19 cellular contexts compared by ENCODE assay signal in genomic region chr3:41222012-41222411, GRCh38. TPM values are rescaled to one million over a fixed set of nuclear protein-coding genes. Genes with fewer than 3 reads are reported as not detected.
DNase-seq lines count a peak whose midpoint lies in the region; ATAC-seq, FAIRE-seq and TF ChIP-seq lines count a peak whose summit lies in the region.
"Had no signal": no experiment of that assay in that cellular context is flagged by ENCODE, and none has a peak within 500 bp of the region (broad histone marks: within the 10 kb centered on the region; RNA-seq: fewer than 3 reads in every experiment).

No MANE protein-coding gene starts in this region.

- no peak overlapping the region for H2AFZ ChIP-seq in H9 (ENCODE audit: low read length)
- H2AFZ ChIP-seq in H1 (ENCODE audit: low read length): no peak overlapping the region

- peaks cover under 1% of the 10 kb centered on the region; the same call in 1 of the 2 replicates for H3K4me1 ChIP-seq in H9 (ENCODE audit: insufficient read depth, low read length)
- peaks cover 0 to 6% (median 0%) of the 10 kb centered on the region in 4 experiments; a peak in 4 of 7 replicates for H3K4me1 ChIP-seq in H1 (replicated peaks in 1 of 4; ENCODE audit: control insufficient read depth in 3 of 4, insufficient read depth in 4 of 4, low read length in 3 of 4)
- peaks cover 46 to 63% of the 10 kb centered on the region in 2 experiments for H3K4me1 ChIP-seq in neutrophil (ENCODE audit: control insufficient read depth in 1 of 2, insufficient read depth in 1 of 2, low read depth in 1 of 2, low read length in 1 of 2)

- ATAC-seq in activated CD8-positive, alpha-beta T cell treated with anti-CD3 and anti-CD28 coated beads for 36 hours: no peak
- no peak for ATAC-seq in activated CD8-positive, alpha-beta T cell treated with anti-CD3 and anti-CD28 coated beads, Interleukin-2, amount 10 ng/mL, durations not matched to agents 7 days and 5 days

- H3K79me1 ChIP-seq in H9 (ENCODE audit: insufficient read depth, low read depth, low read length, poor library complexity, severe bottlenecking) (peaks cover 8% of the 10 kb centered on the region), H1 (ENCODE audit: low read depth, low read length) (peaks cover 4% of the 10 kb centered on the region; the same call in 1 of the 2 replicates)

- H3K23me2 ChIP-seq in H9 (ENCODE audit: insufficient read length, low read depth, low read length, poor library complexity, severe bottlenecking) (no peaks in the 10 kb centered on the region), H1 (ENCODE audit: low read depth, low read length) (no peaks in the 10 kb centered on the region)

- H3K4ac ChIP-seq in H9 (ENCODE audit: low read depth, low read length) (no peak overlapping the region), H1 (replicated peaks; ENCODE audit: insufficient read length, low read depth, low read length) (no peak overlapping the region)

- H3K36me3 ChIP-seq in H1 (ENCODE audit: control insufficient read depth in 2 of 4, insufficient read depth in 4 of 4, low read length in 3 of 4) (peaks cover 16 to 40% (median 29%) of the 10 kb centered on the region in 4 experiments), neutrophil (peaks cover 33% of the 10 kb centered on the region)
- H3K36me3 ChIP-seq: uterus had no signal

- H2BK12ac ChIP-seq in H9 (ENCODE audit: insufficient read length, low read depth, low read length) (no peak overlapping the region), H1 (ENCODE audit: low read depth, low read length) (no peak overlapping the region)

- no peaks in the 10 kb centered on the region for H3K9me3 ChIP-seq in H9 (ENCODE audit: control insufficient read depth, low read depth, low read length)
- H3K9me3 ChIP-seq in H1 (ENCODE audit: insufficient read depth in 2 of 2, low read depth in 1 of 2, low read length in 1 of 2): no peaks in the 10 kb centered on the region
- peaks cover 3% of the 10 kb centered on the region for H3K9me3 ChIP-seq in neutrophil
- H3K9me3 ChIP-seq: uterus had no signal

- H4K8ac ChIP-seq in H9 (replicated peaks; ENCODE audit: insufficient read length, low read depth, low read length): no peak overlapping the region
- H4K8ac ChIP-seq in H1 (ENCODE audit: extremely low read depth, insufficient read depth, low read length): no peak overlapping the region

- H3K27ac Mint-ChIP-seq in activated CD8-positive, alpha-beta T cell treated with anti-CD3 and anti-CD28 coated beads for 36 hours: peak overlapping the region; percentile 35
- no peak overlapping the region for H3K27ac Mint-ChIP-seq in activated CD8-positive, alpha-beta T cell treated with anti-CD3 and anti-CD28 coated beads, Interleukin-2, amount 10 ng/mL, durations not matched to agents 7 days and 5 days
- H3K27ac Mint-ChIP-seq in H9: peak overlapping the region in 2 of 3 experiments; percentile 44 to 45; a peak in 3 of 7 replicates

- no peak for TF ChIP-seq CTCF in activated CD8-positive, alpha-beta T cell treated with anti-CD3 and anti-CD28 coated beads for 36 hours (IDR thresholded peaks at IDR 0.05)
- no peak for TF ChIP-seq CTCF in H9 (conservative IDR thresholded peaks at IDR 0.05)
- TF ChIP-seq CTCF in H1 (IDR thresholded peaks at IDR 0.05; ENCODE audit: control extremely low read depth in 1 of 3, insufficient read depth in 1 of 3, low read depth in 1 of 3, low read length in 3 of 3): no peak
- no peak for TF ChIP-seq CTCF in neutrophil (IDR thresholded peaks at IDR 0.05)

- H3K4me2 ChIP-seq in H9 (ENCODE audit: insufficient read depth, insufficient read length, low read length): no peak overlapping the region
- no peak overlapping the region for H3K4me2 ChIP-seq in H1 (ENCODE audit: insufficient read depth in 1 of 2, low read depth in 2 of 2, low read length in 2 of 2)

- H4K20me1 ChIP-seq in H9 (ENCODE audit: control insufficient read depth, insufficient read depth, insufficient read length) (no peaks in the 10 kb centered on the region), H1 (replicated peaks in 1 of 2; ENCODE audit: control insufficient read depth in 1 of 2, insufficient read depth in 2 of 2, low read length in 2 of 2) (peaks cover 20 to 32% of the 10 kb centered on the region in 2 experiments)

- no peak overlapping the region for H3K23ac ChIP-seq in H9 (ENCODE audit: insufficient read length, low read depth, low read length)
- H3K23ac ChIP-seq in H1 (ENCODE audit: insufficient read length): no peak overlapping the region

- H2BK5ac ChIP-seq in H9 (ENCODE audit: insufficient read length, low read length): no peak overlapping the region
- no peak overlapping the region for H2BK5ac ChIP-seq in H1 (ENCODE audit: low read depth, low read length)

- TF ChIP-seq POLR2A in H1 (IDR thresholded peaks at IDR 0.05; ENCODE audit: control extremely low read depth in 1 of 2, low read depth in 2 of 2, low read length in 2 of 2): no peak

- H4K5ac ChIP-seq in H9 (ENCODE audit: insufficient read length, low read depth, low read length): no peak overlapping the region
- H4K5ac ChIP-seq in H1 (ENCODE audit: insufficient read length, low read depth, low read length): no peak overlapping the region

- H3K4me3 Mint-ChIP-seq in activated CD8-positive, alpha-beta T cell treated with anti-CD3 and anti-CD28 coated beads for 36 hours: no peak overlapping the region
- H3K4me3 Mint-ChIP-seq in activated CD8-positive, alpha-beta T cell treated with anti-CD3 and anti-CD28 coated beads, Interleukin-2, amount 10 ng/mL, durations not matched to agents 7 days and 5 days: no peak overlapping the region
- H3K4me3 Mint-ChIP-seq in H9: no peak overlapping the region
- H3K4me3 Mint-ChIP-seq: nephron progenitor cell had no signal

- no peak overlapping the region for H4K91ac ChIP-seq in H9 (ENCODE audit: insufficient read length, low read depth, low read length)
- H4K91ac ChIP-seq in H1 (replicated peaks; ENCODE audit: insufficient read length, low read length): no peak overlapping the region

- no peak overlapping the region for H3K9ac ChIP-seq in H9 (ENCODE audit: extremely low read depth, insufficient read length, low read length)
- no peak overlapping the region for H3K9ac ChIP-seq in H1 (replicated peaks in 1 of 4; ENCODE audit: extremely low read depth in 1 of 4, low read depth in 3 of 4, low read length in 3 of 4)

- H3K79me2 ChIP-seq in H9 (ENCODE audit: insufficient read depth, low read length): peaks cover 31% of the 10 kb centered on the region; the same call in 1 of the 2 replicates
- peaks cover 9 to 100% of the 10 kb centered on the region in 2 experiments for H3K79me2 ChIP-seq in H1 (ENCODE audit: control insufficient read depth in 1 of 2, insufficient read depth in 2 of 2, low read length in 2 of 2)

- no peak overlapping the region for H3K14ac ChIP-seq in H9 (ENCODE audit: insufficient read depth, low read length)
- H3K14ac ChIP-seq in H1 (ENCODE audit: insufficient read length): no peak overlapping the region

- intact Hi-C loops in activated CD8-positive, alpha-beta T cell treated with anti-CD3 and anti-CD28 coated beads for 36 hours (cut with micrococcal nuclease): no loop called here

- TF ChIP-seq RAD21 in H1 (IDR thresholded peaks at IDR 0.05 in 1 of 2, conservative IDR thresholded peaks at IDR 0.05 in 1 of 2; ENCODE audit: low read depth in 2 of 2, low read length in 2 of 2): no peak

- FAIRE-seq in H1 (lab: Jason Lieb, UNC): no peak
- FAIRE-seq: A204.1, endothelial cell of umbilical vein, frontal cortex, GM18507, RCC 7860 had no signal

- no peak overlapping the region for H2BK120ac ChIP-seq in H9 (ENCODE audit: low read depth, low read length, poor library complexity, severe bottlenecking)
- no peak overlapping the region for H2BK120ac ChIP-seq in H1 (replicated peaks; ENCODE audit: low read depth, low read length)

- DNase-seq in activated CD8-positive, alpha-beta T cell treated with anti-CD3 and anti-CD28 coated beads for 36 hours: no peak
- DNase-seq in activated CD8-positive, alpha-beta T cell treated with anti-CD3 and anti-CD28 coated beads, Interleukin-2, amount 10 ng/mL, durations not matched to agents 7 days and 5 days: no peak
- no peak for DNase-seq in H9
- no peak for DNase-seq in H1 (ENCODE audit: low read depth in 1 of 2, low spot score in 2 of 2)
- no peak for DNase-seq in RPMI8226
- DNase-seq in CD1c-positive myeloid dendritic cell (ENCODE audit: extremely low spot score): no peak
- no peak for DNase-seq in NCI-H2107 treated with DMSO at 0.1 percent for 48 hours (lab: John Stamatoyannopoulos, UW; ENCODE audit: unreplicated experiment)
- DNase-seq: amniotic stem cell; HCEC 1CT; NCI-H2171 treated with DMSO at 0.1 percent for 48 hours; nephron progenitor cell; stimulated activated CD4-positive, alpha-beta T cell treated with anti-CD3 and anti-CD28 coated beads, Interleukin-15, amount 100 ng/mL, for 24 hours; uterus had no signal

- no peak overlapping the region for H3K27ac ChIP-seq in H9 (ENCODE audit: insufficient read length, low read depth, low read length)
- H3K27ac ChIP-seq in H1 (ENCODE audit: low read depth, low read length): no peak overlapping the region
- H3K27ac ChIP-seq in neutrophil: peak overlapping the region; percentile 47
- H3K27ac ChIP-seq: uterus had no signal

- no peaks in the 10 kb centered on the region for H3K27me3 Mint-ChIP-seq in activated CD8-positive, alpha-beta T cell treated with anti-CD3 and anti-CD28 coated beads for 36 hours
- no peaks in the 10 kb centered on the region for H3K27me3 Mint-ChIP-seq in activated CD8-positive, alpha-beta T cell treated with anti-CD3 and anti-CD28 coated beads, Interleukin-2, amount 10 ng/mL, durations not matched to agents 7 days and 5 days (ENCODE audit: low read depth)
- H3K27me3 Mint-ChIP-seq in H9 (ENCODE audit: low read depth): no peaks in the 10 kb centered on the region

- no CpG with 5 or more reads among the region's 2 CpGs for WGBS in H9 (ENCODE audit: extremely low coverage, insufficient read length, low lambda C conversion rate)
- 80% methylated on average over 2 of the region's 2 CpGs; no CpG with 5 or more reads in 1 of the 2 experiments for WGBS in H1 (ENCODE audit: extremely low coverage in 1 of 2, insufficient coverage in 1 of 2, insufficient read length in 1 of 2, insufficient replicate concordance in 2 of 2, low coverage in 1 of 2, low lambda C conversion rate in 2 of 2, missing lambda C conversion rate in 1 of 2), 2 experiments

- H3T11ph ChIP-seq in H9 (ENCODE audit: low read length): no peak overlapping the region

- H3K9me3 Mint-ChIP-seq in activated CD8-positive, alpha-beta T cell treated with anti-CD3 and anti-CD28 coated beads for 36 hours: no peaks in the 10 kb centered on the region
- H3K9me3 Mint-ChIP-seq in activated CD8-positive, alpha-beta T cell treated with anti-CD3 and anti-CD28 coated beads, Interleukin-2, amount 10 ng/mL, durations not matched to agents 7 days and 5 days (ENCODE audit: insufficient read depth): no peaks in the 10 kb centered on the region
- H3K9me3 Mint-ChIP-seq in H9: no peaks in the 10 kb centered on the region
- H3K9me3 Mint-ChIP-seq: nephron progenitor cell had no signal

- no peak overlapping the region for H2AK5ac ChIP-seq in H9 (ENCODE audit: insufficient read length, low read length)
- no peak overlapping the region for H2AK5ac ChIP-seq in H1 (ENCODE audit: low read depth, low read length)

- H2BK20ac ChIP-seq in H9 (ENCODE audit: low read depth, low read length, poor library complexity, severe bottlenecking) (no peak overlapping the region), H1 (ENCODE audit: low read length) (no peak overlapping the region)

- POLR2A ChIA-PET in activated CD8-positive, alpha-beta T cell treated with anti-CD3 and anti-CD28 coated beads for 36 hours (lab: Charles Lee): no interaction called here
- POLR2A ChIA-PET in activated CD8-positive, alpha-beta T cell treated with anti-CD3 and anti-CD28 coated beads, Interleukin-2, amount 10 ng/mL, durations not matched to agents 7 days and 5 days (lab: Charles Lee): no interaction called here
- POLR2A ChIA-PET in H1 (lab: Charles Lee; ENCODE audit: partially characterized antibody): no interaction called here

- H3K4me3 ChIP-seq in H1 (ENCODE audit: extremely low read depth in 1 of 4, insufficient read depth in 2 of 4, low read depth in 3 of 4, low read length in 4 of 4): no peak overlapping the region
- H3K4me3 ChIP-seq in neutrophil (ENCODE audit: low read depth in 1 of 2, low read length in 1 of 2): no peak overlapping the region
- H3K4me3 ChIP-seq: uterus had no signal

- H3K36me3 Mint-ChIP-seq in activated CD8-positive, alpha-beta T cell treated with anti-CD3 and anti-CD28 coated beads for 36 hours (ENCODE audit: low read depth): peaks cover 43% of the 10 kb centered on the region
- peaks cover 35% of the 10 kb centered on the region for H3K36me3 Mint-ChIP-seq in activated CD8-positive, alpha-beta T cell treated with anti-CD3 and anti-CD28 coated beads, Interleukin-2, amount 10 ng/mL, durations not matched to agents 7 days and 5 days (ENCODE audit: low read depth)
- peaks cover 22 to 34% (median 34%) of the 10 kb centered on the region in 3 experiments for H3K36me3 Mint-ChIP-seq in H9 (ENCODE audit: insufficient read depth in 1 of 3, low read depth in 3 of 3)

- H2BK15ac ChIP-seq in H9 (ENCODE audit: low read depth, low read length) (no peak overlapping the region), H1 (ENCODE audit: low read length) (no peak overlapping the region)

- peaks cover 64% of the 10 kb centered on the region for H3K4me1 Mint-ChIP-seq in activated CD8-positive, alpha-beta T cell treated with anti-CD3 and anti-CD28 coated beads for 36 hours (ENCODE audit: low read depth)
- H3K4me1 Mint-ChIP-seq in activated CD8-positive, alpha-beta T cell treated with anti-CD3 and anti-CD28 coated beads, Interleukin-2, amount 10 ng/mL, durations not matched to agents 7 days and 5 days (ENCODE audit: low read depth): peaks cover 26% of the 10 kb centered on the region
- H3K4me1 Mint-ChIP-seq in H9: peaks cover 28 to 29% of the 10 kb centered on the region in 2 experiments

- no peak for TF ChIP-seq EP300 in H1 (IDR thresholded peaks at IDR 0.05; ENCODE audit: borderline replicate concordance in 1 of 2, low read depth in 2 of 2, low read length in 2 of 2)

- CTCF ChIA-PET in activated CD8-positive, alpha-beta T cell treated with anti-CD3 and anti-CD28 coated beads for 36 hours (lab: Charles Lee): interaction anchor here (0.9 kb wide), 1 partner anchor 10 kb away, joined by 3 read pairs; no protein-coding TSS in a partner anchor
- CTCF ChIA-PET in activated CD8-positive, alpha-beta T cell treated with anti-CD3 and anti-CD28 coated beads, Interleukin-2, amount 10 ng/mL, durations not matched to agents 7 days and 5 days (lab: Charles Lee): interaction anchor here (0.9 kb wide), 2 partner anchors 14 to 18 kb away, joined by 3 to 4 read pairs; no protein-coding TSS in a partner anchor
- CTCF ChIA-PET in H1 (lab: Charles Lee; ENCODE audit: partially characterized antibody): interaction anchor here (1.0 kb wide), 1 partner anchor 14 kb away, joined by 3 read pairs; no protein-coding TSS in a partner anchor

- no peaks in the 10 kb centered on the region for H3K27me3 ChIP-seq in H9 (ENCODE audit: insufficient read depth, low read length)
- H3K27me3 ChIP-seq in H1 (replicated peaks in 1 of 4; ENCODE audit: control insufficient read depth in 3 of 4, extremely low read depth in 1 of 4, insufficient read depth in 3 of 4, low read length in 3 of 4): peaks cover 0 to 1% (median 0%) of the 10 kb centered on the region in 4 experiments; a peak in 1 of 7 replicates
- no peaks in the 10 kb centered on the region for H3K27me3 ChIP-seq in neutrophil
- H3K27me3 ChIP-seq: uterus had no signal

- H3K56ac ChIP-seq in H9 (ENCODE audit: insufficient read length, low read depth, low read length) (no peak overlapping the region), H1 (replicated peaks; ENCODE audit: insufficient read length, low read depth, low read length) (no peak overlapping the region)

- no peak overlapping the region for H3K18ac ChIP-seq in H9 (ENCODE audit: insufficient read length, low read depth, low read length)
- H3K18ac ChIP-seq in H1 (ENCODE audit: extremely low read depth, low read length): 0 out of 2 replicates have a peak overlapping the region, but pooled peaks have one; percentile 19

RNA-seq across cellular contexts. Expression of gene CTNNB1, which starts 22.7 kb away (rescaled TPM):
- total RNA-seq in activated CD8-positive, alpha-beta T cell treated with anti-CD3 and anti-CD28 coated beads for 36 hours: 100 to 1,000 TPM in 1 of 2 experiments, 10 to 100 TPM in 1; 99.9 to 104 TPM
- total RNA-seq in activated CD8-positive, alpha-beta T cell treated with anti-CD3 and anti-CD28 coated beads, Interleukin-2, amount 10 ng/mL, durations not matched to agents 7 days and 5 days: 100 to 1,000 TPM; 112 TPM
- 500 and 505 TPM in 2 replicates for total RNA-seq in H9 (2021)
- 325 and 356 TPM in 2 replicates for total RNA-seq in H1 (2021; fragmentation: NEBNext Ultra II Directional; extraction: Animal tissue kit (Norgen Biotek cat#: 25700))
- 535 and 579 TPM in 2 replicates for polyA plus RNA-seq in H1 (2011; rRNA removed)
- 483 TPM for polyA plus RNA-seq in H1 (2011; cell fraction: cytosol; rRNA removed)
- polyA plus RNA-seq in H1 (2011; cell fraction: nucleus; rRNA removed): 934 TPM
- polyA plus RNA-seq in H1 (2012, experiment 1 of 2): 373 to 437 TPM (median 415 TPM) in 4 replicates
- 27.8 TPM for polyA plus RNA-seq in H1 (2012, experiment 2 of 2)
- polyA plus RNA-seq in H1 (2013, experiment 1 of 2): 345 TPM
- 328 TPM for polyA plus RNA-seq in H1 (2013, experiment 2 of 2)
- polyA minus RNA-seq in H1 (2011; rRNA and poly(A)+ RNA removed): 2,973 and 3,699 TPM in 2 replicates
- 574 TPM for polyA minus RNA-seq in H1 (2011; cell fraction: cytosol; rRNA and poly(A)+ RNA removed)
- 651 TPM for polyA minus RNA-seq in H1 (2011; cell fraction: nucleus; rRNA and poly(A)+ RNA removed)
